In the genomic region with DNA sequence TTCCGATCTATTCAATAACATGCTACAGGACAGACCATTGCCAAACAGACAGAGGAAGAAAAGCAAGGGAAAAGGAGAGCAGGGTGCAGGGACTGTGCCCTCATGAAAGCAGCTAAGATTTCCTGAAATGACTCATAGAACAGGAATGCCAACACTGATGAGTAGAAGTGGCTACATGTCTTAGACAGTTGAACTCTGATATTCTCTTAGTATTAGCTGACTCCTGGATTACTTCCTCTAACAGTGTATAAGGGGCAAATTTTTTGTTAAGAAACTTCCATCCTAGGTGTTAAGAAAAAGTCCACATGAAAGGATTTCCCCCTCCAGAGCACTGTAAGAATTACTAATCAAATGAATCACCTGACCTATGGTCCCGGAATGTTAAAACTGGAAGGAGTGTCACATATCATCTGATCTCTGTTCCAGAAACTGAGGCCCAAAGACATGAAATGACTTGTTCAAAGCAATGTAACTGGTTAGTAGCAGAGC, we compare ENCODE assay signal across 1 cellular context.
TF ChIP-seq lines count a peak whose summit lies in the region.

No MANE protein-coding gene starts in this region.

TF ChIP-seq in HCT116, 20 proteins besides CTCF, POLR2A, EP300 and RAD21 (continued from another document):
- no peak for TF ChIP-seq ZNF274 (IDR thresholded peaks at IDR 0.05; ENCODE audit: low read depth, low read length)
